Comparison of ENCODE assay signal across 17 cellular contexts in the genomic region with DNA sequence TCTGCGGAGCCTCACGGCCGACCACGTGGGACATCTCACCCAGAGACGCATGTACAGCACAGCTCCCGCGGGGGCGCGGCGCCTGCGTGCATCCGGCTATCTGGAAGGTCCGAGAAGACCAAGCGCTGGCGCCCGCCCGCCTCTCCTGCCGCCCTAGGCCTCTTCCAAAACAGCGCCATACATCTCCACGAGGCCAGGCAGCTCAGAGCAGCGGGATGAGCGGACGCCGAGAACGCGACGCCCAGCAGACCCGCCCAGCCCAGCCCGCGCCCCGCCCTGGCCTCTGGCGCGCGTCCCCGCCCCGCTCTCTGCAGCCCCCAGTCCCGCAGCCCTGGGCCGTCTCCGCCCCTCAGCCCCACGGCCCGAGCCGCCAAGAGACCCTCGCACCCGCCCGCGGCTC. TPM values are rescaled to one million over a fixed set of nuclear protein-coding genes. Genes with fewer than 3 reads are reported as not detected.
DNase-seq lines count a peak whose midpoint lies in the region; ATAC-seq and TF ChIP-seq lines count a peak whose summit lies in the region.
"Had no signal": no experiment of that assay in that cellular context is flagged by ENCODE, and none has a peak within 500 bp of the region (broad histone marks: within the 10 kb centered on the region; RNA-seq: fewer than 3 reads in every experiment).

No MANE protein-coding gene starts in this region.

- intact Hi-C loops in Right ventricle myocardium superior (cut with DNase I) (no loop called here), cardiac septum (cut with DNase I) (no loop called here)

- ATAC-seq in Right ventricle myocardium superior (ENCODE audit: poor library complexity) (peak; percentile 38), HG03442 (IDR thresholded peaks at IDR 0.05; ENCODE audit: unreplicated experiment) (no peak), HG03469 (IDR thresholded peaks at IDR 0.05; ENCODE audit: unreplicated experiment) (no peak)
- ATAC-seq: CD8-positive, alpha-beta T cell had no signal

- no peak overlapping the region for H3K27ac ChIP-seq in coronary artery
- H3K27ac ChIP-seq: 22Rv1 had no signal

- DNase-seq in Right ventricle myocardium superior (no peak), cardiac septum (ENCODE audit: low spot score) (no peak), H7 (peak; percentile 57), coronary artery (ENCODE audit: low spot score) (no peak), retina (peak; percentile 8), glutamatergic neuron (no peak)
- DNase-seq: CD8-positive, alpha-beta T cell; COR-L47; DMS153; DMS79 treated with DMSO at 0.1 percent for 48 hours; EL; GDM1 had no signal

- TF ChIP-seq CTCF in coronary artery (IDR thresholded peaks at IDR 0.05) (no peak), glutamatergic neuron (IDR thresholded peaks at IDR 0.05; ENCODE audit: partially characterized antibody, unreplicated experiment) (no peak)

- H3K4me1 Mint-ChIP-seq in glutamatergic neuron (ENCODE audit: low read depth, unreplicated experiment) = no peaks in the 10 kb centered on the region
- H3K4me1 Mint-ChIP-seq: CD14-positive monocyte had no signal

- no peaks in the 10 kb centered on the region for H3K36me3 ChIP-seq in H7 (replicated peaks; ENCODE audit: control insufficient read depth, insufficient read depth, low read length)
- H3K36me3 ChIP-seq: HAP-1 had no signal

- H3K4me3 ChIP-seq in H7 (ENCODE audit: insufficient read depth, low read depth, low read length) (no peak overlapping the region), coronary artery (peak overlapping the region; percentile 25)
- H3K4me3 ChIP-seq: HAP-1 had no signal

- H3K27ac Mint-ChIP-seq in glutamatergic neuron (ENCODE audit: unreplicated experiment) = no peak overlapping the region
- H3K27ac Mint-ChIP-seq: CD14-positive monocyte; CD8-positive, alpha-beta T cell had no signal

- H3K4me3 Mint-ChIP-seq in glutamatergic neuron (ENCODE audit: unreplicated experiment) = no peak overlapping the region
- H3K4me3 Mint-ChIP-seq: CD14-positive monocyte; CD8-positive, alpha-beta T cell had no signal

- H3K27me3 ChIP-seq in H7 (ENCODE audit: control insufficient read depth, insufficient read depth, low read length) = no peaks in the 10 kb centered on the region

- H3K27me3 Mint-ChIP-seq in glutamatergic neuron (ENCODE audit: unreplicated experiment) = peaks cover 2% of the 10 kb centered on the region

- peaks cover 5% of the 10 kb centered on the region for H3K9me3 Mint-ChIP-seq in glutamatergic neuron (ENCODE audit: unreplicated experiment)
- H3K9me3 Mint-ChIP-seq: CD8-positive, alpha-beta T cell had no signal

- H3K36me3 Mint-ChIP-seq in glutamatergic neuron (ENCODE audit: unreplicated experiment) = no peaks in the 10 kb centered on the region
- H3K36me3 Mint-ChIP-seq: CD14-positive monocyte; CD8-positive, alpha-beta T cell had no signal

RNA-seq across cellular contexts. Expression of gene LANCL2, which starts 20.3 kb away (rescaled TPM):
- total RNA-seq in Right ventricle myocardium superior = 5.6 TPM
- 5.9 TPM for total RNA-seq in cardiac septum
- 7.1 and 10.7 TPM in 2 replicates for total RNA-seq in H7 (2014; rRNA removed; shearing (Covaris generic))
- 24.1 TPM for total RNA-seq in glutamatergic neuron (ENCODE audit: unreplicated experiment)

Comparison
In these comparisons a context has a peak if more than half of its experiments do, and no peak if none do; other contexts are left out.
1. DNase-seq: peak in H7 (single experiment) and retina (single experiment); none in Right ventricle myocardium superior (single experiment), cardiac septum (single experiment), coronary artery (single experiment) and glutamatergic neuron (single experiment).